In genomic region chr17:4101127-4101798, GRCh38 we compare ENCODE assay signal across 9 cellular contexts. TPM values are rescaled to one million over a fixed set of nuclear protein-coding genes. Genes with fewer than 3 reads are reported as not detected.
A peak's percentile ranks its signal among the peaks of the same experiment; 100 is the strongest.
DNase-seq lines count a peak whose midpoint lies in the region; ATAC-seq and TF ChIP-seq lines count a peak whose summit lies in the region.
"Had no signal": no experiment of that assay in that cellular context is flagged by ENCODE, and none has a peak within 500 bp of the region (broad histone marks: within the 10 kb centered on the region; RNA-seq: fewer than 3 reads in every experiment).

No MANE protein-coding gene starts in this region.

- TF ChIP-seq POLR2A in adrenal gland (IDR thresholded peaks at IDR 0.05), result peak in 1 of 2 donors; percentile 21

- H3K36me3 ChIP-seq in adrenal gland (replicated peaks in 1 of 2) (peaks cover 0 to 42% of the 10 kb centered on the region in 2 donors), neural progenitor cell (no peaks in the 10 kb centered on the region)

- no peaks in the 10 kb centered on the region for H3K9me3 ChIP-seq in adrenal gland (replicated peaks in 1 of 3)
- no peaks in the 10 kb centered on the region for H3K9me3 ChIP-seq in neural progenitor cell (ENCODE audit: low read depth)

- H3K4me1 Mint-ChIP-seq in neural progenitor cell, result no peaks in the 10 kb centered on the region

- TF ChIP-seq CTCF in adrenal gland (IDR thresholded peaks at IDR 0.05), result no peak
- no peak for TF ChIP-seq CTCF in neural progenitor cell (IDR thresholded peaks at IDR 0.05)

- no peaks in the 10 kb centered on the region for H3K9me3 Mint-ChIP-seq in neural progenitor cell

- H3K27me3 Mint-ChIP-seq in neural progenitor cell (ENCODE audit: insufficient read depth, low read depth), result no peaks in the 10 kb centered on the region

- no peak overlapping the region for H3K27ac Mint-ChIP-seq in neural progenitor cell

- H3K4me2 ChIP-seq in neural progenitor cell, result no peak overlapping the region

- H3K4me3 ChIP-seq in adrenal gland, result no peak overlapping the region
- no peak overlapping the region for H3K4me3 ChIP-seq in neural progenitor cell

- no peaks in the 10 kb centered on the region for H4K20me1 ChIP-seq in neural progenitor cell (ENCODE audit: low read depth)

- no peak overlapping the region for H2AFZ ChIP-seq in neural progenitor cell (replicated peaks)

- peak; percentile 63 to 80 for ATAC-seq in activated CD4-positive, CD25-positive, alpha-beta regulatory T cell treated with anti-CD3 and anti-CD28 coated beads, Interleukin-2, amount 50 U/mL, for 24 hours
- ATAC-seq in GM18511 (IDR thresholded peaks at IDR 0.05; ENCODE audit: unreplicated experiment), result no peak

- H3K27ac ChIP-seq in adrenal gland (peak overlapping the region; percentile 54 to 86 (median 73)), neural progenitor cell (no peak overlapping the region)

- DNase-seq in activated CD4-positive, CD25-positive, alpha-beta regulatory T cell treated with anti-CD3 and anti-CD28 coated beads, Interleukin-2, amount 50 U/mL, for 72 hours, result no peak
- DNase-seq in adrenal gland, result peak in 5 of 7 donors; percentile 30 to 65 (median 36)
- DNase-seq in iris pigment epithelial cell (ENCODE audit: low read depth), result peak; percentile 45
- DNase-seq in superior temporal gyrus (ENCODE audit: extremely low spot score), result peak; percentile 72
- no peak for DNase-seq in NCI-H748 treated with DMSO at 0.1 percent for 48 hours (lab: John Stamatoyannopoulos, UW)
- no peak for DNase-seq in neural progenitor cell (ENCODE audit: low spot score)
- DNase-seq: 8988T had no signal

- no peaks in the 10 kb centered on the region for H3F3A ChIP-seq in neural progenitor cell (ENCODE audit: low read depth)

- H3K27me3 ChIP-seq in adrenal gland (no peaks in the 10 kb centered on the region), neural progenitor cell (no peaks in the 10 kb centered on the region)

- H3K4me3 Mint-ChIP-seq in neural progenitor cell, result no peak overlapping the region

- intact Hi-C loops in adrenal gland (cut with DNase I), result no loop called here

- no peak overlapping the region for H3K9ac ChIP-seq in neural progenitor cell

- H3K79me2 ChIP-seq in neural progenitor cell (ENCODE audit: low read depth), result no peaks in the 10 kb centered on the region

- H3K4me1 ChIP-seq in adrenal gland (replicated peaks in 1 of 2) (peaks cover 17 to 37% of the 10 kb centered on the region in 2 donors), neural progenitor cell (no peaks in the 10 kb centered on the region)

- H3K36me3 Mint-ChIP-seq in neural progenitor cell, result peaks cover 14% of the 10 kb centered on the region

- WGBS in adrenal gland, 4 donors, result 29 to 44% (median 39%) methylated on average over 12 of the region's 12 CpGs

RNA-seq across cellular contexts. Expression of gene ZZEF1, which starts 41.6 kb away (rescaled TPM):
- 10 to 100 TPM; 33.2 to 73.4 (median 47.8) TPM for total RNA-seq in adrenal gland
- polyA plus RNA-seq in adrenal gland, result 10 to 100 TPM; 16.9 to 22.7 (median 21.2) TPM
- 10.8 and 17.3 TPM in 2 replicates for total RNA-seq in neural progenitor cell (ENCODE audit: low replicate concordance)

RNA-seq across cellular contexts. Expression of gene CYB5D2, which starts 41.7 kb away (rescaled TPM):
- total RNA-seq in adrenal gland, result 10 to 100 TPM; 15.8 to 67.3 (median 48.1) TPM
- 10 to 100 TPM; 23.7 to 31.5 (median 24.7) TPM for polyA plus RNA-seq in adrenal gland
- total RNA-seq in neural progenitor cell (ENCODE audit: low replicate concordance), result 7.4 and 22.5 TPM in 2 replicates

Comparison
In these comparisons a context has a peak if more than half of its experiments do, and no peak if none do; other contexts are left out.
1. DNase-seq: peak in adrenal gland (5 of 7), iris pigment epithelial cell (single experiment) and superior temporal gyrus (single experiment); none in activated CD4-positive, CD25-positive, alpha-beta regulatory T cell treated with anti-CD3 and anti-CD28 coated beads, Interleukin-2, amount 50 U/mL, for 72 hours (single experiment), NCI-H748 treated with DMSO at 0.1 percent for 48 hours (single experiment) and neural progenitor cell (single experiment).